Comparison of ENCODE assay signal across 27 cellular contexts in genomic region chr5:41349846-41350245, GRCh38.
"Had no signal": no experiment of that assay in that cellular context is flagged by ENCODE, and none has a peak within 500 bp of the region (broad histone marks: within the 10 kb centered on the region; RNA-seq: fewer than 3 reads in every experiment).

No MANE protein-coding gene starts in this region.

- H3K4me3 Mint-ChIP-seq: immature natural killer cell; naive thymus-derived CD8-positive, alpha-beta T cell; nephron; neural crest cell; stimulated activated effector memory CD8-positive, alpha-beta T cell treated with anti-CD3 and anti-CD28 coated beads, Interleukin-12 subunit alpha, Interleukin-12 subunit beta, amount 100 ng/mL, for 72 hours; stimulated activated naive CD8-positive, alpha-beta T cell treated with anti-CD3 and anti-CD28 coated beads, Interleukin-15, Interleukin-2, amounts not matched to agents 100 ng/mL and 50 ng/mL, for 24 hours had no signal

- H3K27ac Mint-ChIP-seq: immature natural killer cell; naive thymus-derived CD8-positive, alpha-beta T cell; nephron; stimulated activated effector memory CD8-positive, alpha-beta T cell treated with anti-CD3 and anti-CD28 coated beads, Interleukin-12 subunit alpha, Interleukin-12 subunit beta, amount 100 ng/mL, for 72 hours; stimulated activated naive CD8-positive, alpha-beta T cell treated with anti-CD3 and anti-CD28 coated beads, Interleukin-15, Interleukin-2, amounts not matched to agents 100 ng/mL and 50 ng/mL, for 24 hours had no signal

- ATAC-seq: lower lobe of right lung; naive thymus-derived CD8-positive, alpha-beta T cell; pancreas; right lobe of liver; stimulated activated effector memory CD8-positive, alpha-beta T cell treated with anti-CD3 and anti-CD28 coated beads, Interleukin-12 subunit alpha, Interleukin-12 subunit beta, amount 100 ng/mL, for 72 hours had no signal

- H3K4me1 ChIP-seq: lower lobe of right lung, pancreas, prostate gland, right lobe of liver, thyroid gland, transverse colon, upper lobe of left lung, vagina had no signal

- H3K36me3 Mint-ChIP-seq: immature natural killer cell; naive thymus-derived CD8-positive, alpha-beta T cell; stimulated activated effector memory CD8-positive, alpha-beta T cell treated with anti-CD3 and anti-CD28 coated beads, Interleukin-12 subunit alpha, Interleukin-12 subunit beta, amount 100 ng/mL, for 72 hours had no signal

- H3K9me3 ChIP-seq: lower lobe of right lung, pancreas, prostate gland, right lobe of liver, thyroid gland, transverse colon, upper lobe of left lung, vagina had no signal

- DNase-seq: hypothalamus; immature natural killer cell; kidney; lower lobe of right lung; mammary epithelial cell; mesenchymal stem cell; naive thymus-derived CD8-positive, alpha-beta T cell; nucleus accumbens; pancreas; posterior cingulate gyrus; retina; right lobe of liver; stimulated activated CD4-positive, alpha-beta T cell treated with anti-CD3 and anti-CD28 coated beads, Interleukin-12 subunit alpha, Interleukin-12 subunit beta, amount 100 ng/mL, for 4 hours; stimulated activated CD4-positive, alpha-beta T cell treated with anti-CD3 and anti-CD28 coated beads, Interleukin-15, amount 100 ng/mL, for 24 hours; stimulated activated CD4-positive, alpha-beta T cell treated with anti-CD3 and anti-CD28 coated beads, Interleukin-2, amount 100 ng/mL, for 24 hours; stimulated activated CD4-positive, alpha-beta T cell treated with anti-CD3 and anti-CD28 coated beads, Interleukin-4, amount 100 ng/mL, for 24 hours; stimulated activated naive CD4-positive, alpha-beta T cell; thyroid gland; transverse colon; upper lobe of left lung had no signal

- H3K4me3 ChIP-seq: lower lobe of right lung, pancreas, prostate gland, right lobe of liver, skin epidermis, thyroid gland, transverse colon, upper lobe of left lung, vagina had no signal

- H3K27ac ChIP-seq: lower lobe of right lung, pancreas, prostate gland, right lobe of liver, skin epidermis, thyroid gland, transverse colon, upper lobe of left lung, vagina had no signal

- H3K27me3 ChIP-seq: pancreas, right lobe of liver, thyroid gland, transverse colon, upper lobe of left lung, vagina had no signal

- H3K36me3 ChIP-seq: lower lobe of right lung, pancreas, prostate gland, right lobe of liver, thyroid gland, transverse colon, upper lobe of left lung, vagina had no signal

- H3K27me3 Mint-ChIP-seq: stimulated activated naive CD8-positive, alpha-beta T cell treated with anti-CD3 and anti-CD28 coated beads, Interleukin-15, Interleukin-2, amounts not matched to agents 100 ng/mL and 50 ng/mL, for 24 hours had no signal

- H3K9me3 Mint-ChIP-seq: nephron; stimulated activated naive CD8-positive, alpha-beta T cell treated with anti-CD3 and anti-CD28 coated beads, Interleukin-15, Interleukin-2, amounts not matched to agents 100 ng/mL and 50 ng/mL, for 24 hours had no signal

- H3K4me1 Mint-ChIP-seq: immature natural killer cell; naive thymus-derived CD8-positive, alpha-beta T cell; nephron; neural crest cell; stimulated activated effector memory CD8-positive, alpha-beta T cell treated with anti-CD3 and anti-CD28 coated beads, Interleukin-12 subunit alpha, Interleukin-12 subunit beta, amount 100 ng/mL, for 72 hours had no signal
